28 cellular contexts compared by ENCODE assay signal in the genomic region with DNA sequence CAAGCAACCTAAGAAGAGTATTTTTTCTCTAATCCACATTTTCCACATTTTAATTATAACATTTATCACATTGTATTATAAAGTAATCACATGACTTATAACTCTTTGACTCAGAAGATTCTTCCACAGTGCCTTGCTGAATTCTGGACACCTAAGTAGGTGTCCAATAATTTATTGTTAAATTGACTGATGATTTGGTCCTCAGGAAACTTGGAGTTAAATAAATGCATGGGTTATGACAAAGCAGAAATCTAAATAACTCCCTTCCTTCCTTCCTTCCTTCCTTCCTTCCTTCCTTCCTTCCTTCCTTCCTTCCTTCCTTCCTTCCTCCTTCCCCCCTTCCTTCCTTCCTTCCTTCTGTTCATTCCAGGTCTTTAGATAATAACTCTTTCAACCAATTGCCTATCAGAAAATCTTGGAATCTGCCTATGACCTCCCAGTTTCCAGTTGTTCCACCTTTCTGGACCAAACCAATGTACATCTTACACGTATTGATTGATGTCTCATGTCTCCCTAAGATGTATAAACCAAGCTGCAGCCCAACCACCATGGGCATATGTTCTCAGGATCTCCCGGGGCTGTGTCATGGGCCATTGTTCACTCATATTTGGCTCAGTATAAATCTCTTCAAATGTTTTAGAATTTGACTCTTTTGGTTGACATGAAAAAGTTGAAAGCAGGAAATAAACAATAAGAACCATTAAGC.
"Had no signal": no experiment of that assay in that cellular context is flagged by ENCODE, and none has a peak within 500 bp of the region (broad histone marks: within the 10 kb centered on the region; RNA-seq: fewer than 3 reads in every experiment).

No MANE protein-coding gene starts in this region.

- H3K27me3 ChIP-seq: brain microvascular endothelial cell, esophagus muscularis mucosa, foreskin keratinocyte, gastrocnemius medialis, heart left ventricle had no signal

- ATAC-seq: activated CD4-positive, alpha-beta T cell treated with anti-CD3 and anti-CD28 coated beads for 36 hours; activated CD8-positive, alpha-beta memory T cell treated with anti-CD3 and anti-CD28 coated beads, Interleukin-2, amount 10 ng/mL, durations not matched to agents 7 days and 5 days; activated CD8-positive, alpha-beta T cell treated with anti-CD3 and anti-CD28 coated beads, Interleukin-2, amount 10 ng/mL, durations not matched to agents 7 days and 5 days; effector memory CD8-positive, alpha-beta T cell; foreskin keratinocyte; gastrocnemius medialis; heart left ventricle had no signal

- DNase-seq: activated CD4-positive, alpha-beta memory T cell treated with anti-CD3 and anti-CD28 coated beads for 36 hours; activated CD4-positive, alpha-beta T cell treated with anti-CD3 and anti-CD28 coated beads for 36 hours; activated CD4-positive, alpha-beta T cell treated with anti-CD3 and anti-CD28 coated beads, Interleukin-2, amount 10 ng/mL, durations not matched to agents 24 days and 14 days; activated CD4-positive, CD25-positive, alpha-beta regulatory T cell; activated CD4-positive, CD25-positive, alpha-beta regulatory T cell treated with anti-CD3 and anti-CD28 coated beads, Interleukin-2, amount 50 U/mL, for 72 hours; activated CD8-positive, alpha-beta memory T cell treated with anti-CD3 and anti-CD28 coated beads, Interleukin-2, amount 10 ng/mL, durations not matched to agents 7 days and 5 days; activated CD8-positive, alpha-beta memory T cell treated with anti-CD3 and anti-CD28 coated beads, Interleukin-2, amount 50 U/mL, for 4 hours; activated CD8-positive, alpha-beta T cell treated with anti-CD3 and anti-CD28 coated beads, Interleukin-2, amount 10 ng/mL, durations not matched to agents 7 days and 5 days; activated gamma-delta T cell; activated naive CD4-positive, alpha-beta T cell; activated T-cell treated with anti-CD3 and anti-CD28 coated beads, Interleukin-2, amount 50 U/mL, for 1 hour; activated T-cell treated with anti-CD3 and anti-CD28 coated beads, Interleukin-2, amount 50 U/mL, for 48 hours; amniotic stem cell; anterior cingulate cortex; dermis blood vessel endothelial cell; effector CD4-positive, alpha-beta T cell; effector memory CD8-positive, alpha-beta T cell; erythroblast; foreskin keratinocyte; gastrocnemius medialis; glutamatergic neuron; heart left ventricle; T1000 had no signal

- H3K27ac ChIP-seq: brain microvascular endothelial cell, coronary artery, esophagus muscularis mucosa, foreskin keratinocyte, gastrocnemius medialis, heart left ventricle had no signal

- H3K4me3 ChIP-seq: coronary artery, esophagus muscularis mucosa, gastrocnemius medialis, heart left ventricle had no signal

- H3K4me1 ChIP-seq: esophagus muscularis mucosa, foreskin keratinocyte, gastrocnemius medialis had no signal

- H3K9me3 ChIP-seq: gastrocnemius medialis had no signal

- H3K36me3 ChIP-seq: brain microvascular endothelial cell, esophagus muscularis mucosa, gastrocnemius medialis had no signal

- FAIRE-seq: astrocyte, bronchial epithelial cell had no signal
